7 cellular contexts compared by ENCODE assay signal in genomic region chr3:172751188-172751571, GRCh38. TPM values are rescaled to one million over a fixed set of nuclear protein-coding genes. Genes with fewer than 3 reads are reported as not detected.
DNase-seq lines count a peak whose midpoint lies in the region; ATAC-seq and TF ChIP-seq lines count a peak whose summit lies in the region.

No MANE protein-coding gene starts in this region.

- no peak for TF ChIP-seq CTCF in sigmoid colon (IDR thresholded peaks at IDR 0.05)

- TF ChIP-seq POLR2A in sigmoid colon (IDR thresholded peaks at IDR 0.05) = no peak

- H3K27ac ChIP-seq in sigmoid colon = peak overlapping the region; percentile 65 to 81 (median 72)

- TF ChIP-seq EP300 in sigmoid colon (IDR thresholded peaks at IDR 0.05) = no peak

- H3K27me3 ChIP-seq in sigmoid colon = no peaks in the 10 kb centered on the region

- intact Hi-C loops in activated T-helper 1 cell treated with anti-CD3 and anti-CD28 coated beads, Interleukin-12 subunit alpha, Interleukin-12 subunit beta, Interleukin-2, Interleukin-4 antibody, amounts not matched to agents 30 ng/mL and 10 ng/mL and 1 ng/mL, durations not matched to agents 14 hours and 24 hours and 36 hours (cut with micrococcal nuclease) = loop anchor here (5.0 to 10.0 kb wide), 4 partner anchors 234 to 1884 kb away; partner anchors contain the start of gene EIF5A2
- intact Hi-C loops in sigmoid colon (cut with DNase I) = no loop called here

- H3K36me3 ChIP-seq in sigmoid colon = no peaks in the 10 kb centered on the region

- H3K4me3 ChIP-seq in sigmoid colon = peak overlapping the region; percentile 58 to 92 (median 72)

- DNase-seq in ELR (ENCODE audit: low read depth) (peak; percentile 53), M059J (ENCODE audit: low read depth) (peak; percentile 55), hepatic stellate cell (ENCODE audit: low spot score) (peak; percentile 24), sigmoid colon (no peak), superior temporal gyrus (ENCODE audit: extremely low spot score) (no peak)
- DNase-seq in activated T-helper 1 cell treated with anti-CD3 and anti-CD28 coated beads, Interleukin-12 subunit alpha, Interleukin-12 subunit beta, Interleukin-2, Interleukin-4 antibody, amounts not matched to agents 30 ng/mL and 10 ng/mL and 1 ng/mL, durations not matched to agents 14 hours and 24 hours and 36 hours (ENCODE audit: low spot score) = no peak

- H3K27ac Mint-ChIP-seq in activated T-helper 1 cell treated with anti-CD3 and anti-CD28 coated beads, Interleukin-12 subunit alpha, Interleukin-12 subunit beta, Interleukin-2, Interleukin-4 antibody, amounts not matched to agents 30 ng/mL and 10 ng/mL and 1 ng/mL, durations not matched to agents 14 hours and 24 hours and 36 hours = peak overlapping the region; percentile 97

- H3K36me3 Mint-ChIP-seq in activated T-helper 1 cell treated with anti-CD3 and anti-CD28 coated beads, Interleukin-12 subunit alpha, Interleukin-12 subunit beta, Interleukin-2, Interleukin-4 antibody, amounts not matched to agents 30 ng/mL and 10 ng/mL and 1 ng/mL, durations not matched to agents 14 hours and 24 hours and 36 hours (ENCODE audit: low read depth) = peaks cover 23% of the 10 kb centered on the region

- ATAC-seq in GM21447 (IDR thresholded peaks at IDR 0.05; ENCODE audit: unreplicated experiment) = peak; percentile 26

- H3K4me1 Mint-ChIP-seq in activated T-helper 1 cell treated with anti-CD3 and anti-CD28 coated beads, Interleukin-12 subunit alpha, Interleukin-12 subunit beta, Interleukin-2, Interleukin-4 antibody, amounts not matched to agents 30 ng/mL and 10 ng/mL and 1 ng/mL, durations not matched to agents 14 hours and 24 hours and 36 hours (ENCODE audit: low read depth) = peaks cover 44% of the 10 kb centered on the region

- peaks cover 0 to 18% (median 14%) of the 10 kb centered on the region in 4 donors for H3K4me1 ChIP-seq in sigmoid colon

- H3K9me3 Mint-ChIP-seq in activated T-helper 1 cell treated with anti-CD3 and anti-CD28 coated beads, Interleukin-12 subunit alpha, Interleukin-12 subunit beta, Interleukin-2, Interleukin-4 antibody, amounts not matched to agents 30 ng/mL and 10 ng/mL and 1 ng/mL, durations not matched to agents 14 hours and 24 hours and 36 hours = no peaks in the 10 kb centered on the region

- 1% methylated on average over 13 of the region's 13 CpGs for WGBS in sigmoid colon, 2 donors

- H3K27me3 Mint-ChIP-seq in activated T-helper 1 cell treated with anti-CD3 and anti-CD28 coated beads, Interleukin-12 subunit alpha, Interleukin-12 subunit beta, Interleukin-2, Interleukin-4 antibody, amounts not matched to agents 30 ng/mL and 10 ng/mL and 1 ng/mL, durations not matched to agents 14 hours and 24 hours and 36 hours (ENCODE audit: insufficient read depth) = no peaks in the 10 kb centered on the region

- peak overlapping the region; percentile 94 for H3K4me3 Mint-ChIP-seq in activated T-helper 1 cell treated with anti-CD3 and anti-CD28 coated beads, Interleukin-12 subunit alpha, Interleukin-12 subunit beta, Interleukin-2, Interleukin-4 antibody, amounts not matched to agents 30 ng/mL and 10 ng/mL and 1 ng/mL, durations not matched to agents 14 hours and 24 hours and 36 hours

- no peaks in the 10 kb centered on the region for H3K9me3 ChIP-seq in sigmoid colon

RNA-seq across cellular contexts. Expression of gene ECT2, which starts 0.7 kb away (rescaled TPM):
- total RNA-seq in M059J (2014; rRNA removed; shearing (Covaris generic)) = 108 and 127 TPM in 2 replicates
- 34.5 and 39.6 TPM in 2 replicates for total RNA-seq in activated T-helper 1 cell treated with anti-CD3 and anti-CD28 coated beads, Interleukin-12 subunit alpha, Interleukin-12 subunit beta, Interleukin-2, Interleukin-4 antibody, amounts not matched to agents 30 ng/mL and 10 ng/mL and 1 ng/mL, durations not matched to agents 14 hours and 24 hours and 36 hours
- 10 to 100 TPM in 2 of 4 donors, 1 to 10 TPM in 2; 3.3 to 21.9 (median 6.8) TPM for total RNA-seq in sigmoid colon
- 10 to 100 TPM in 1 of 3 donors, 1 to 10 TPM in 2; 8.4 to 15.5 (median 9.7) TPM for polyA plus RNA-seq in sigmoid colon

RNA-seq across cellular contexts. Expression of gene NCEH1, which starts 40.3 kb away (rescaled TPM):
- total RNA-seq in M059J (2014; rRNA removed; shearing (Covaris generic)) = 78.4 and 110 TPM in 2 replicates
- total RNA-seq in activated T-helper 1 cell treated with anti-CD3 and anti-CD28 coated beads, Interleukin-12 subunit alpha, Interleukin-12 subunit beta, Interleukin-2, Interleukin-4 antibody, amounts not matched to agents 30 ng/mL and 10 ng/mL and 1 ng/mL, durations not matched to agents 14 hours and 24 hours and 36 hours = 7.4 and 8.8 TPM in 2 replicates
- 1 to 10 TPM; 1.6 to 3.6 (median 2.4) TPM for total RNA-seq in sigmoid colon
- 10 to 100 TPM in 2 of 3 donors, 1 to 10 TPM in 1; 3.0 to 12.8 (median 12.0) TPM for polyA plus RNA-seq in sigmoid colon

Comparison
In these comparisons a context has a peak if more than half of its experiments do, and no peak if none do; other contexts are left out.
1. DNase-seq: peak in ELR (single experiment), M059J (single experiment) and hepatic stellate cell (single experiment); none in activated T-helper 1 cell treated with anti-CD3 and anti-CD28 coated beads, Interleukin-12 subunit alpha, Interleukin-12 subunit beta, Interleukin-2, Interleukin-4 antibody, amounts not matched to agents 30 ng/mL and 10 ng/mL and 1 ng/mL, durations not matched to agents 14 hours and 24 hours and 36 hours (single experiment), sigmoid colon (single experiment) and superior temporal gyrus (single experiment).